Comparison of ENCODE assay signal across 8 cellular contexts in the genomic region with DNA sequence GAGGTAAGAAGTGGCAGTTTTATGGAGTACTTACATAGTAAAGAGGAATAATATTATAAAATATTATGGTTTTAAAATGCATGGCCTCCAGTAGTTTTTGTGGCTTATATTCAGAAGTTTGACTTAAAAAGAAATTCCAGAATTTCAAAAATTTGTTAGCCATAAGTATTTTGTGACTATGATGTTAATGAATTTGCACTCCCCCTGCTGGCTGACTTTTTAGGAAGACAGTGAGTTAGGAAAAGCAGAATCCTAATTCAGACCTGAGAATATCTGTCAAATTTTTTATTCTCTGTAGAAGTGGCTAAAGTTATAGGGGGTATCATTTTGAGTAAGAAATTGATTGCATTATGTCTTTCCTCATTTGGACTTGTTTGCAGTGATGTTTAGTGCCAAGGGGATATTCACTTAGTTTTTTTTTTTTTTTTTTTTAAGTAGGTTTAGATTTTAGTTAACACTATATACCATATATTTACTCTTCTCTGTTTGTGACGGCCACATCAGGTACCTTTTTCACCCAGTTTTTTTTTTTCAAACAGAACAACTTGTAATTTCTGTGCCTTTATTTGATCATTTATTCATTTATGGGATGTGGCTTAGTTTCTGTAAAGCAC. TPM values are rescaled to one million over a fixed set of nuclear protein-coding genes. Genes with fewer than 3 reads are reported as not detected.
A peak's percentile ranks its signal among the peaks of the same experiment; 100 is the strongest.
DNase-seq lines count a peak whose midpoint lies in the region; ATAC-seq and TF ChIP-seq lines count a peak whose summit lies in the region.

No MANE protein-coding gene starts in this region.

- no peaks in the 10 kb centered on the region for H3K36me3 Mint-ChIP-seq in neural crest cell (ENCODE audit: low read depth)

- H3K4me1 Mint-ChIP-seq in stimulated activated naive CD8-positive, alpha-beta T cell treated with anti-CD3 and anti-CD28 coated beads, Interleukin-15, amount 100 ng/mL, for 72 hours = peaks cover 69% of the 10 kb centered on the region
- H3K4me1 Mint-ChIP-seq in neural crest cell = peaks cover 5% of the 10 kb centered on the region

- no peak for ATAC-seq in stimulated activated naive CD8-positive, alpha-beta T cell treated with anti-CD3 and anti-CD28 coated beads, Interleukin-15, Interleukin-2, amounts not matched to agents 100 U/mL and 50 U/mL, for 24 hours
- no peak for ATAC-seq in stimulated activated naive CD8-positive, alpha-beta T cell treated with anti-CD3 and anti-CD28 coated beads, Interleukin-15, amount 100 ng/mL, for 72 hours
- no peak for ATAC-seq in GM19328 (IDR thresholded peaks at IDR 0.05; ENCODE audit: unreplicated experiment)
- ATAC-seq in GM21360 (IDR thresholded peaks at IDR 0.05; ENCODE audit: unreplicated experiment) = no peak

- no peak overlapping the region for H3K27ac Mint-ChIP-seq in stimulated activated naive CD8-positive, alpha-beta T cell treated with anti-CD3 and anti-CD28 coated beads, Interleukin-15, amount 100 ng/mL, for 72 hours
- H3K27ac Mint-ChIP-seq in neural crest cell (ENCODE audit: unreplicated experiment) = no peak overlapping the region

- no peak overlapping the region for H3K27ac ChIP-seq in coronary artery

- TF ChIP-seq CTCF in coronary artery (IDR thresholded peaks at IDR 0.05) (peak; percentile 45), neural crest cell (conservative IDR thresholded peaks at IDR 0.05) (peak; percentile 78)

- no peaks in the 10 kb centered on the region for H3K9me3 Mint-ChIP-seq in stimulated activated naive CD8-positive, alpha-beta T cell treated with anti-CD3 and anti-CD28 coated beads, Interleukin-15, amount 100 ng/mL, for 72 hours
- no peaks in the 10 kb centered on the region for H3K9me3 Mint-ChIP-seq in neural crest cell

- H3K4me3 Mint-ChIP-seq in stimulated activated naive CD8-positive, alpha-beta T cell treated with anti-CD3 and anti-CD28 coated beads, Interleukin-15, amount 100 ng/mL, for 72 hours = no peak overlapping the region
- no peak overlapping the region for H3K4me3 Mint-ChIP-seq in neural crest cell

- DNase-seq in stimulated activated naive CD8-positive, alpha-beta T cell treated with anti-CD3 and anti-CD28 coated beads, Interleukin-15, Interleukin-2, amounts not matched to agents 100 U/mL and 50 U/mL, for 24 hours = peak; percentile 30
- no peak for DNase-seq in stimulated activated naive CD8-positive, alpha-beta T cell treated with anti-CD3 and anti-CD28 coated beads, Interleukin-15, amount 100 ng/mL, for 72 hours
- peak; percentile 36 for DNase-seq in NCI-H460 (ENCODE audit: extremely low read depth, low read depth)
- no peak for DNase-seq in coronary artery (ENCODE audit: low spot score)
- DNase-seq in neural crest cell (ENCODE audit: low read depth, low spot score) = peak; percentile 10
- DNase-seq in SHP77 treated with DMSO at 0.1 percent for 48 hours (lab: John Stamatoyannopoulos, UW) = no peak

- no peaks in the 10 kb centered on the region for H3K27me3 Mint-ChIP-seq in stimulated activated naive CD8-positive, alpha-beta T cell treated with anti-CD3 and anti-CD28 coated beads, Interleukin-15, amount 100 ng/mL, for 72 hours
- H3K27me3 Mint-ChIP-seq in neural crest cell (ENCODE audit: low read depth) = no peaks in the 10 kb centered on the region

- H3K4me3 ChIP-seq in coronary artery = no peak overlapping the region

RNA-seq across cellular contexts. Expression of gene ZFAND3, which starts 40.8 kb away (rescaled TPM):
- 14.7 and 17.6 TPM in 2 replicates for total RNA-seq in NCI-H460 (2014; rRNA removed; shearing (Covaris generic))
- polyA plus RNA-seq in NCI-H460 (2014; cell fraction: nucleus; rRNA removed) = 4.7 and 8.1 TPM in 2 replicates
- 65.9 and 74.4 TPM in 2 replicates for total RNA-seq in neural crest cell

Comparison
In these comparisons a context has a peak if more than half of its experiments do, and no peak if none do; other contexts are left out.
1. DNase-seq: peak in stimulated activated naive CD8-positive, alpha-beta T cell treated with anti-CD3 and anti-CD28 coated beads, Interleukin-15, Interleukin-2, amounts not matched to agents 100 U/mL and 50 U/mL, for 24 hours (single experiment), NCI-H460 (single experiment) and neural crest cell (single experiment); none in stimulated activated naive CD8-positive, alpha-beta T cell treated with anti-CD3 and anti-CD28 coated beads, Interleukin-15, amount 100 ng/mL, for 72 hours (0 of 2), coronary artery (single experiment) and SHP77 treated with DMSO at 0.1 percent for 48 hours (single experiment).